10 cellular contexts compared by ENCODE assay signal in genomic region chr7:121120921-121121320, GRCh38.
"Had no signal": no experiment of that assay in that cellular context is flagged by ENCODE, and none has a peak within 500 bp of the region (broad histone marks: within the 10 kb centered on the region; RNA-seq: fewer than 3 reads in every experiment).

No MANE protein-coding gene starts in this region.

- H3K36me3 ChIP-seq: HAP-1 had no signal

- H3K27ac ChIP-seq: HL-60, KMS-11 had no signal

- FAIRE-seq: H1, HepG2 had no signal

- H3K4me3 ChIP-seq: GM23338, HAP-1 had no signal

- DNase-seq: H7, HFFc6, Karpas-422, KBM-7 had no signal

- H3K9me3 ChIP-seq: HAP-1 had no signal

- ATAC-seq: GM23338, HepG2 had no signal
